17 cellular contexts compared by ENCODE assay signal in genomic region chr2:15890936-15891905, GRCh38. TPM values are rescaled to one million over a fixed set of nuclear protein-coding genes. Genes with fewer than 3 reads are reported as not detected.
DNase-seq lines count a peak whose midpoint lies in the region; FAIRE-seq and TF ChIP-seq lines count a peak whose summit lies in the region.
"Had no signal": no experiment of that assay in that cellular context is flagged by ENCODE, and none has a peak within 500 bp of the region (broad histone marks: within the 10 kb centered on the region; RNA-seq: fewer than 3 reads in every experiment).

No MANE protein-coding gene starts in this region.

- no peak for TF ChIP-seq POLR2A in endothelial cell of umbilical vein (IDR thresholded peaks at IDR 0.05; ENCODE audit: low read depth, low read length)
- TF ChIP-seq POLR2A in vagina (IDR thresholded peaks at IDR 0.05), result no peak

- no peak overlapping the region for H3K4me2 ChIP-seq in endothelial cell of umbilical vein (ENCODE audit: insufficient read depth, low read length)
- H3K4me2 ChIP-seq: BLaER1 had no signal

- TF ChIP-seq CTCF in GM12865 (IDR thresholded peaks at IDR 0.05; ENCODE audit: insufficient read depth, low read depth, low read length, missing control alignments) (no peak), endothelial cell of umbilical vein (IDR thresholded peaks at IDR 0.05; ENCODE audit: extremely low read depth in 1 of 2, insufficient read depth in 1 of 2, low read depth in 1 of 2, low read length in 2 of 2) (no peak), nephron (IDR thresholded peaks at IDR 0.05; ENCODE audit: unreplicated experiment in 3 of 3) (no peak), nephron progenitor cell (IDR thresholded peaks at IDR 0.05) (no peak), vagina (IDR thresholded peaks at IDR 0.05) (no peak)

- H3K36me3 ChIP-seq in NT2/D1 (ENCODE audit: insufficient read depth, insufficient read length, low read length) (no peaks in the 10 kb centered on the region), endothelial cell of umbilical vein (ENCODE audit: control insufficient read depth in 2 of 2, extremely low read depth in 1 of 2, insufficient read depth in 2 of 2, low read length in 2 of 2) (no peaks in the 10 kb centered on the region), vagina (no peaks in the 10 kb centered on the region)
- H3K36me3 ChIP-seq: BLaER1 had no signal

- no peak overlapping the region for H3K9ac ChIP-seq in NT2/D1 (ENCODE audit: insufficient read length, low read depth)
- H3K9ac ChIP-seq in endothelial cell of umbilical vein (replicated peaks; ENCODE audit: extremely low read depth, insufficient read depth, low read length), result no peak overlapping the region
- H3K9ac ChIP-seq: BLaER1, parathyroid adenoma had no signal

- H3K27me3 Mint-ChIP-seq in nephron (ENCODE audit: low read depth), result no peaks in the 10 kb centered on the region
- H3K27me3 Mint-ChIP-seq in nephron progenitor cell (ENCODE audit: low read depth, poor library complexity), result no peaks in the 10 kb centered on the region

- intact Hi-C loops in endothelial cell of umbilical vein (cut with micrococcal nuclease) (no loop called here), vagina (cut with DNase I) (no loop called here)

- DNase-seq in GM12865 (ENCODE audit: low read depth), result peak; percentile 43
- peak; percentile 28 for DNase-seq in NT2/D1 (ENCODE audit: low read depth, low spot score)
- peak; percentile 5 for DNase-seq in endothelial cell of umbilical vein (ENCODE audit: low read depth, low spot score)
- DNase-seq in stimulated activated CD4-positive, alpha-beta T cell treated with anti-CD3 and anti-CD28 coated beads, Interleukin-12 subunit alpha, Interleukin-12 subunit beta, amount 100 ng/mL, for 4 hours, result no peak
- DNase-seq in nephron progenitor cell, result no peak
- no peak for DNase-seq in vagina (ENCODE audit: extremely low spot score in 2 of 2)
- no peak for DNase-seq in hepatic stellate cell (ENCODE audit: low spot score)
- DNase-seq: activated CD4-positive, CD25-positive, alpha-beta regulatory T cell treated with anti-CD3 and anti-CD28 coated beads, Interleukin-2, amount 50 U/mL, for 72 hours; activated T-cell treated with anti-CD3 and anti-CD28 coated beads, Interleukin-2, amount 50 U/mL, for 24 hours; amniotic stem cell; NCI-H1694; SW 1271 had no signal

- H2AFZ ChIP-seq in endothelial cell of umbilical vein (ENCODE audit: low read depth, low read length), result no peak overlapping the region
- H2AFZ ChIP-seq: parathyroid adenoma had no signal

- peaks cover under 1% of the 10 kb centered on the region for H3K36me3 Mint-ChIP-seq in nephron (ENCODE audit: low read depth)
- H3K36me3 Mint-ChIP-seq in nephron progenitor cell (ENCODE audit: low read depth), result peaks cover 2% of the 10 kb centered on the region
- H3K36me3 Mint-ChIP-seq: memory B cell had no signal

- H3K4me1 Mint-ChIP-seq in nephron, result peaks cover 77% of the 10 kb centered on the region
- peaks cover 82% of the 10 kb centered on the region for H3K4me1 Mint-ChIP-seq in nephron progenitor cell
- H3K4me1 Mint-ChIP-seq: memory B cell had no signal

- no peaks in the 10 kb centered on the region for H3K9me1 ChIP-seq in endothelial cell of umbilical vein (replicated peaks; ENCODE audit: control insufficient read depth, extremely low read depth, insufficient read depth, low read length)

- dilution Hi-C loops in endothelial cell of umbilical vein (cut with MboI; ENCODE audit: extremely low pct_ligation_motif_present, low sequenced_read_pairs), result no loop called here

- H3K4me3 ChIP-seq in GM12865 (ENCODE audit: low read depth, low read length) (no peak overlapping the region), NT2/D1 (ENCODE audit: insufficient read length, low read depth) (no peak overlapping the region), endothelial cell of umbilical vein (replicated peaks in 1 of 3; ENCODE audit: insufficient read depth in 1 of 3, low read depth in 1 of 3, low read length in 3 of 3) (no peak overlapping the region), vagina (no peak overlapping the region)
- H3K4me3 ChIP-seq: BLaER1 had no signal

- POLR2A ChIA-PET in endothelial cell of umbilical vein (lab: Charles Lee), result no interaction called here

- H3K79me2 ChIP-seq in endothelial cell of umbilical vein (ENCODE audit: control insufficient read depth, insufficient read depth, low read length), result no peaks in the 10 kb centered on the region
- H3K79me2 ChIP-seq: parathyroid adenoma had no signal

- CTCF ChIA-PET in endothelial cell of umbilical vein (lab: Charles Lee), result no interaction called here

- H4K20me1 ChIP-seq in endothelial cell of umbilical vein (replicated peaks; ENCODE audit: control insufficient read depth, extremely low read depth, insufficient read depth, low read length), result no peaks in the 10 kb centered on the region
- H4K20me1 ChIP-seq: BLaER1 had no signal

- no peak for FAIRE-seq in endothelial cell of umbilical vein (lab: Jason Lieb, UNC)

- H3K9me3 ChIP-seq in NT2/D1 (ENCODE audit: insufficient read depth, low read length), result no peaks in the 10 kb centered on the region
- H3K9me3 ChIP-seq in endothelial cell of umbilical vein (replicated peaks; ENCODE audit: control insufficient read depth, insufficient read depth, low read length), result no peaks in the 10 kb centered on the region
- H3K9me3 ChIP-seq in vagina, result no peaks in the 10 kb centered on the region

- H3K27ac Mint-ChIP-seq in nephron (peak overlapping the region in 2 of 3 experiments; percentile 64 to 94), nephron progenitor cell (no peak overlapping the region)
- H3K27ac Mint-ChIP-seq: activated T-cell treated with anti-CD3 and anti-CD28 coated beads, Interleukin-2, amount 50 U/mL, for 24 hours; memory B cell had no signal

- H3K27me3 ChIP-seq in NT2/D1 (ENCODE audit: insufficient read depth, insufficient read length) (no peaks in the 10 kb centered on the region), endothelial cell of umbilical vein (ENCODE audit: control insufficient read depth in 2 of 2, insufficient read depth in 2 of 2, low read length in 2 of 2) (no peaks in the 10 kb centered on the region), vagina (no peaks in the 10 kb centered on the region)
- H3K27me3 ChIP-seq: BLaER1 had no signal

- no peak overlapping the region for H3K27ac ChIP-seq in endothelial cell of umbilical vein (ENCODE audit: insufficient read depth, low read depth, low read length)
- H3K27ac ChIP-seq in vagina, result no peak overlapping the region
- H3K27ac ChIP-seq: BLaER1, parathyroid adenoma had no signal

- H3K4me1 ChIP-seq in NT2/D1 (ENCODE audit: insufficient read depth, insufficient read length), result peaks cover 12% of the 10 kb centered on the region
- no peaks in the 10 kb centered on the region for H3K4me1 ChIP-seq in endothelial cell of umbilical vein (ENCODE audit: control insufficient read depth, extremely low read depth, insufficient read depth, low read length)
- H3K4me1 ChIP-seq in vagina, result no peaks in the 10 kb centered on the region
- H3K4me1 ChIP-seq: BLaER1, parathyroid adenoma had no signal

- H3K4me3 Mint-ChIP-seq in nephron (no peak overlapping the region), nephron progenitor cell (no peak overlapping the region)
- H3K4me3 Mint-ChIP-seq: activated T-cell treated with anti-CD3 and anti-CD28 coated beads, Interleukin-2, amount 50 U/mL, for 24 hours; memory B cell had no signal

- H3K9me3 Mint-ChIP-seq in nephron, result peaks cover 1% of the 10 kb centered on the region
- peaks cover 2% of the 10 kb centered on the region for H3K9me3 Mint-ChIP-seq in nephron progenitor cell
- H3K9me3 Mint-ChIP-seq: activated T-cell treated with anti-CD3 and anti-CD28 coated beads, Interleukin-2, amount 50 U/mL, for 24 hours had no signal

- no TSS peak for BruUV-seq in endothelial cell of umbilical vein (replicated peaks; lab: Mats Ljungman, UMichigan)

TF ChIP-seq in endothelial cell of umbilical vein, 7 proteins besides CTCF, POLR2A, EP300 and RAD21:
- no peak for TF ChIP-seq MYC (IDR thresholded peaks at IDR 0.05; ENCODE audit: low read depth, low read length)
- no peak for TF ChIP-seq GATA2 (IDR thresholded peaks at IDR 0.05; ENCODE audit: insufficient read depth, insufficient read length, low read depth, low read length)
- TF ChIP-seq FOS (IDR thresholded peaks at IDR 0.05; ENCODE audit: borderline replicate concordance, insufficient read depth, low read length), result no peak
- no peak for TF ChIP-seq POLR2AphosphoS5 (IDR thresholded peaks at IDR 0.05; ENCODE audit: insufficient read depth, low read depth, low read length)
- TF ChIP-seq JUN (IDR thresholded peaks at IDR 0.05; ENCODE audit: borderline replicate concordance, insufficient read depth, insufficient read length, low read depth), result no peak
- no peak for TF ChIP-seq EZH2 (IDR thresholded peaks at IDR 0.05; ENCODE audit: borderline replicate concordance, low read depth, low read length, severe bottlenecking)
- TF ChIP-seq MAX (IDR thresholded peaks at IDR 0.05; ENCODE audit: insufficient read depth, insufficient read length), result no peak

RNA-seq across cellular contexts. Expression of gene MYCN, which starts 49.1 kb away (rescaled TPM):
- total RNA-seq in endothelial cell of umbilical vein (3.6 and 6.8 TPM in 2 replicates), vagina (2.0 TPM)
- polyA plus RNA-seq in endothelial cell of umbilical vein, result 0.47 and 0.67 TPM in 2 replicates
- polyA plus RNA-seq in endothelial cell of umbilical vein (2011; cell fraction: cytosol; rRNA removed), result 0.40 and 0.45 TPM in 2 replicates
- 1.1 TPM in 2 replicates for polyA plus RNA-seq in endothelial cell of umbilical vein (2011; cell fraction: nucleus; rRNA removed)
- 0.62 and 2.3 TPM in 2 replicates for polyA plus RNA-seq in endothelial cell of umbilical vein (2012)
- polyA minus RNA-seq in endothelial cell of umbilical vein, result 0.53 and 1.0 TPM in 2 replicates
- not detected for polyA minus RNA-seq in endothelial cell of umbilical vein (2011; cell fraction: cytosol; rRNA and poly(A)+ RNA removed)
- polyA minus RNA-seq in endothelial cell of umbilical vein (2011; cell fraction: nucleus; rRNA and poly(A)+ RNA removed), result 0.48 and 0.63 TPM in 2 replicates
- total RNA-seq: HT-29 had no signal

Comparison
In these comparisons a context has a peak if more than half of its experiments do, and no peak if none do; other contexts are left out.
1. DNase-seq: peak in GM12865 (single experiment), NT2/D1 (single experiment) and endothelial cell of umbilical vein (single experiment); none in stimulated activated CD4-positive, alpha-beta T cell treated with anti-CD3 and anti-CD28 coated beads, Interleukin-12 subunit alpha, Interleukin-12 subunit beta, amount 100 ng/mL, for 4 hours (single experiment), nephron progenitor cell (single experiment), vagina (0 of 2) and hepatic stellate cell (single experiment).